Comparison of ENCODE assay signal across 8 cellular contexts in genomic region chr20:62937353-62938104, GRCh38. TPM values are rescaled to one million over a fixed set of nuclear protein-coding genes. Genes with fewer than 3 reads are reported as not detected.
DNase-seq lines count a peak whose midpoint lies in the region; ATAC-seq lines count a peak whose summit lies in the region.

No MANE protein-coding gene starts in this region.

- H4K8ac ChIP-seq in mesenchymal stem cell (ENCODE audit: low read length) = peak overlapping the region; percentile 83

- peak overlapping the region; percentile 98 for H3K9ac ChIP-seq in mesenchymal stem cell (ENCODE audit: low read length)

- peak overlapping the region; percentile 96 for H3K4me3 ChIP-seq in effector memory CD4-positive, alpha-beta T cell (ENCODE audit: insufficient read depth, low read depth, low read length, poor library complexity, severe bottlenecking)
- peak overlapping the region; percentile 86 to 90 for H3K4me3 ChIP-seq in mesenchymal stem cell (ENCODE audit: insufficient read depth in 1 of 2, low read depth in 1 of 2, low read length in 2 of 2)

- peaks cover 28% of the 10 kb centered on the region for H3K4me1 ChIP-seq in effector memory CD4-positive, alpha-beta T cell (ENCODE audit: control insufficient read depth, insufficient read depth, low read length, poor library complexity, severe bottlenecking)
- peaks cover 17% of the 10 kb centered on the region for H3K4me1 ChIP-seq in mesenchymal stem cell (ENCODE audit: control insufficient read depth, insufficient read depth, low read depth, low read length)

- peak overlapping the region; percentile 72 for H2AFZ ChIP-seq in mesenchymal stem cell (ENCODE audit: low read depth, low read length)

- peak overlapping the region in 1 of 2 experiments; percentile 46 for H3K23ac ChIP-seq in mesenchymal stem cell (ENCODE audit: low read length in 2 of 2)

- H2AK5ac ChIP-seq in mesenchymal stem cell (ENCODE audit: low read length, severe bottlenecking) = peak overlapping the region; percentile 54

- H3K4me2 ChIP-seq in mesenchymal stem cell (ENCODE audit: low read length, poor library complexity, severe bottlenecking) = peak overlapping the region; percentile 66

- peak overlapping the region; percentile 91 for H3K27ac ChIP-seq in effector memory CD4-positive, alpha-beta T cell (ENCODE audit: insufficient read depth, low read length, poor library complexity, severe bottlenecking)
- peak overlapping the region; percentile 89 for H3K27ac ChIP-seq in mesenchymal stem cell (ENCODE audit: low read length, poor library complexity, severe bottlenecking)

- H3K4ac ChIP-seq in mesenchymal stem cell (ENCODE audit: low read depth in 1 of 2, low read length in 2 of 2) = peak overlapping the region; percentile 55 to 85

- H2BK120ac ChIP-seq in mesenchymal stem cell (ENCODE audit: low read depth, low read length) = peak overlapping the region; percentile 83

- H3K27me3 ChIP-seq in effector memory CD4-positive, alpha-beta T cell (replicated peaks; ENCODE audit: control insufficient read depth, insufficient read depth, low read length, poor library complexity, severe bottlenecking) = no peaks in the 10 kb centered on the region
- H3K27me3 ChIP-seq in mesenchymal stem cell (ENCODE audit: control insufficient read depth in 1 of 2, insufficient read depth in 1 of 2, low read length in 2 of 2) = no peaks in the 10 kb centered on the region

- H2BK15ac ChIP-seq in mesenchymal stem cell (ENCODE audit: low read depth, poor library complexity, severe bottlenecking) = no peak overlapping the region

- no peaks in the 10 kb centered on the region for H3K9me3 ChIP-seq in effector memory CD4-positive, alpha-beta T cell (ENCODE audit: control insufficient read depth, low read length)
- H3K9me3 ChIP-seq in mesenchymal stem cell (ENCODE audit: control insufficient read depth, low read length) = no peaks in the 10 kb centered on the region

- H3K14ac ChIP-seq in mesenchymal stem cell (ENCODE audit: low read length in 2 of 2) = peak overlapping the region in 1 of 2 experiments; percentile 87

- H4K91ac ChIP-seq in mesenchymal stem cell (ENCODE audit: low read length) = peak overlapping the region; percentile 85

- peak overlapping the region; percentile 81 for H2BK5ac ChIP-seq in mesenchymal stem cell (ENCODE audit: low read depth, low read length, poor library complexity, severe bottlenecking)

- under 1% methylated on average over 58 of the region's 87 CpGs for WGBS in mesenchymal stem cell

- peak overlapping the region; percentile 23 to 90 for H3K18ac ChIP-seq in mesenchymal stem cell (ENCODE audit: low read depth in 1 of 2, low read length in 2 of 2)

- peaks cover 8% of the 10 kb centered on the region for H3K36me3 ChIP-seq in effector memory CD4-positive, alpha-beta T cell (ENCODE audit: control insufficient read depth, insufficient read depth, low read length)
- peaks cover 32 to 45% of the 10 kb centered on the region in 2 experiments for H3K36me3 ChIP-seq in mesenchymal stem cell (ENCODE audit: control insufficient read depth in 1 of 2, insufficient read depth in 2 of 2, low read depth in 1 of 2, low read length in 2 of 2)

- H3K79me1 ChIP-seq in mesenchymal stem cell (replicated peaks; ENCODE audit: low read length, poor library complexity, severe bottlenecking) = peaks cover 5% of the 10 kb centered on the region

- peak; percentile 74 for ATAC-seq in GM21367 (IDR thresholded peaks at IDR 0.05; ENCODE audit: unreplicated experiment)

- DNase-seq in COLO829 (ENCODE audit: low spot score) = peak; percentile 97
- peak; percentile 93 for DNase-seq in HT1080 (ENCODE audit: low read depth)
- peak; percentile 94 for DNase-seq in NK-92 treated with Interleukin-12 subunit alpha and Interleukin-12 subunit beta, amount 100 ng/mL, for 24 hours (lab: John Stamatoyannopoulos, UW)
- peak; percentile 94 to 96 for DNase-seq in activated CD8-positive, alpha-beta memory T cell treated with anti-CD3 and anti-CD28 coated beads for 4 hours (ENCODE audit: low read depth in 2 of 2)
- DNase-seq in effector memory CD4-positive, alpha-beta T cell = peak; percentile 94
- DNase-seq in mesenchymal stem cell = peak; percentile 95
- peak; percentile 95 for DNase-seq in stimulated activated CD8-positive, alpha-beta memory T cell treated with anti-CD3 and anti-CD28 coated beads, Interleukin-12 subunit alpha, Interleukin-12 subunit beta, amount 100 ng/mL, for 1 hour (ENCODE audit: low read depth)

- H2BK12ac ChIP-seq in mesenchymal stem cell (ENCODE audit: low read length in 2 of 2) = peak overlapping the region in 1 of 2 experiments; percentile 10

RNA-seq across cellular contexts. Expression of gene GID8, which starts 0.4 kb away (rescaled TPM):
- 20.1 and 29.2 TPM in 2 replicates for total RNA-seq in HT1080 (2014; rRNA removed; shearing (Covaris generic))
- polyA plus RNA-seq in HT1080 (2015; cell fraction: cytosol; rRNA removed) = 22.2 and 27.8 TPM in 2 replicates
- 20.5 and 23.2 TPM in 2 replicates for polyA plus RNA-seq in HT1080 (2015; cell fraction: nucleus; rRNA removed)
- 18.0 TPM for polyA plus RNA-seq in mesenchymal stem cell (2013, experiment 1 of 2)
- 18.3 TPM for polyA plus RNA-seq in mesenchymal stem cell (2013, experiment 2 of 2)

RNA-seq across cellular contexts. Expression of gene DIDO1, which starts 11.2 kb away (rescaled TPM):
- total RNA-seq in HT1080 (2014; rRNA removed; shearing (Covaris generic)) = 25.9 and 31.1 TPM in 2 replicates
- polyA plus RNA-seq in HT1080 (2015; cell fraction: cytosol; rRNA removed) = 17.1 and 20.8 TPM in 2 replicates
- polyA plus RNA-seq in HT1080 (2015; cell fraction: nucleus; rRNA removed) = 78.3 and 96.6 TPM in 2 replicates
- polyA plus RNA-seq in mesenchymal stem cell (2013, experiment 1 of 2) = 19.5 TPM
- 18.9 TPM for polyA plus RNA-seq in mesenchymal stem cell (2013, experiment 2 of 2)

RNA-seq across cellular contexts. Expression of gene SLC17A9, which starts 15.0 kb away (rescaled TPM):
- not detected in 2 replicates for total RNA-seq in HT1080 (2014; rRNA removed; shearing (Covaris generic))
- polyA plus RNA-seq in HT1080 (2015; cell fraction: cytosol; rRNA removed) = 0.09 and 0.29 TPM in 2 replicates
- 1.1 and 1.3 TPM in 2 replicates for polyA plus RNA-seq in HT1080 (2015; cell fraction: nucleus; rRNA removed)
- 14.8 TPM for polyA plus RNA-seq in mesenchymal stem cell (2013, experiment 1 of 2)
- polyA plus RNA-seq in mesenchymal stem cell (2013, experiment 2 of 2) = 13.7 TPM

Comparison
In these comparisons a context has a peak if more than half of its experiments do, and no peak if none do; other contexts are left out.
1. Peak in every context shown above with its lines: DNase-seq, ATAC-seq, H3K4me3 ChIP-seq and H3K27ac ChIP-seq.